10 cellular contexts compared by ENCODE assay signal in the genomic region with DNA sequence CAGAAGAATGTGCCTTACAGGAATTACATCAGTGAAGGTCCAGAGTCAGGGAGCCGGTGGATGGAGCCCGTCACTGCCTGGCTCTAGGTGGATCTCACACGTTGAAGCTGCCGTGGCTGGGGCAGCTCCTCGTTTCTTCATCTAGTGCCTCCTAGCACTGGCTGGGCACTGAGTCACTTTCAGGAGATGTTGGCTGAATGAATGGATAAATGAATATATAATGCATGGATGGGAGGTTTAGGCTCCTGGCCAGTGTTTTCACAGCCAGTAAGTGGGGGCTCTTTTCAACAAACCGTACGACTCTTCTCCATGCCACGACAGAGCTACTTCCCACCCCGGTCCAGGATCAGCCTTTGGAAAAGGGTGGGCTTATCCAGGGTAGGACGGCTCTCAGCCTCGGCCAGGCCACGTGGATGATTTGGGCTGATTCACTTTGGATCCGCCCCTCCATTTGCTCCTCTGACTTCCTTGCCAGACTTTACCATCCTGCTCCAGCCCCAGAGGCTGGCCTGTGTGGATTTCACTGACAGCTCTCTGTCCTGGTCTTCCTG. TPM values are rescaled to one million over a fixed set of nuclear protein-coding genes. Genes with fewer than 3 reads are reported as not detected.
DNase-seq lines count a peak whose midpoint lies in the region; ATAC-seq, FAIRE-seq and TF ChIP-seq lines count a peak whose summit lies in the region.
"Had no signal": no experiment of that assay in that cellular context is flagged by ENCODE, and none has a peak within 500 bp of the region (broad histone marks: within the 10 kb centered on the region; RNA-seq: fewer than 3 reads in every experiment).

No MANE protein-coding gene starts in this region.

- TF ChIP-seq POLR2A in HepG2 (IDR thresholded peaks at IDR 0.05; ENCODE audit: insufficient read depth in 1 of 2, low read depth in 2 of 2, low read length in 2 of 2) (no peak), uterus (IDR thresholded peaks at IDR 0.05) (no peak)

- no peaks in the 10 kb centered on the region for H3K36me3 Mint-ChIP-seq in activated naive CD8-positive, alpha-beta T cell
- H3K36me3 Mint-ChIP-seq in activated naive CD8-positive, alpha-beta T cell treated with anti-CD3 and anti-CD28 coated beads for 36 hours = no peaks in the 10 kb centered on the region
- H3K36me3 Mint-ChIP-seq in MCF 10A (ENCODE audit: insufficient read depth, unreplicated experiment) = peaks cover 15% of the 10 kb centered on the region

- H3K27ac ChIP-seq in HepG2 (ENCODE audit: extremely low read length, insufficient read depth, low read length) (no peak overlapping the region), uterus (peak overlapping the region; percentile 87 to 95)

- CTCF ChIA-PET in MCF 10A (lab: Yijun Ruan, JAX) = interaction anchor here (0.6 to 1.7 kb wide), 6 partner anchors 12 to 257 kb away, joined by 3 to 5 read pairs (median 4); no protein-coding TSS in a partner anchor
- CTCF ChIA-PET in HepG2 (lab: Yijun Ruan, JAX; ENCODE audit: low intra/inter-chr PET ratio, low total read pairs) = no interaction called here

- H3K27me3 ChIP-seq in HepG2 (ENCODE audit: control insufficient read depth in 1 of 2, insufficient read depth in 2 of 2, low read length in 2 of 2) (peaks cover 0 to 2% of the 10 kb centered on the region in 2 experiments; a peak in 2 of 5 replicates), uterus (no peaks in the 10 kb centered on the region)

- no peak for TF ChIP-seq EP300 in HepG2 (IDR thresholded peaks at IDR 0.05; ENCODE audit: low read depth in 2 of 2, low read length in 2 of 2)
- TF ChIP-seq EP300 in HepG2 (CRISPR knock-in tag; IDR thresholded peaks at IDR 0.05; ENCODE audit: borderline replicate concordance) = no peak

- H3K9me3 ChIP-seq in HepG2 (ENCODE audit: low read length) = no peaks in the 10 kb centered on the region
- no peaks in the 10 kb centered on the region for H3K9me3 ChIP-seq in uterus

- TF ChIP-seq RAD21 in HepG2 (CRISPR knock-in tag; IDR thresholded peaks at IDR 0.05) = no peak

- H3K4me2 ChIP-seq in HepG2 (ENCODE audit: low read depth, low read length) = peak overlapping the region; percentile 77

- H3K4me1 Mint-ChIP-seq in activated naive CD8-positive, alpha-beta T cell (ENCODE audit: low read depth) = peaks cover 16% of the 10 kb centered on the region
- peaks cover 5% of the 10 kb centered on the region for H3K4me1 Mint-ChIP-seq in activated naive CD8-positive, alpha-beta T cell treated with anti-CD3 and anti-CD28 coated beads for 36 hours
- peaks cover 44% of the 10 kb centered on the region for H3K4me1 Mint-ChIP-seq in MCF 10A (ENCODE audit: insufficient read depth, unreplicated experiment)

- peaks cover 57% of the 10 kb centered on the region for H3K4me1 ChIP-seq in HepG2 (ENCODE audit: insufficient read depth, low read length)
- H3K4me1 ChIP-seq in uterus = peaks cover 4 to 19% of the 10 kb centered on the region in 2 donors

- in situ Hi-C loops in HepG2 (cut with HindIII; ENCODE audit: extremely low pct_ligation_motif_present, low pct_unique_long_range_greater_than_20kb) = no loop called here

- H3K27me3 Mint-ChIP-seq in activated naive CD8-positive, alpha-beta T cell = peaks cover 10% of the 10 kb centered on the region
- H3K27me3 Mint-ChIP-seq in activated naive CD8-positive, alpha-beta T cell treated with anti-CD3 and anti-CD28 coated beads for 36 hours = peaks cover 26% of the 10 kb centered on the region
- no peaks in the 10 kb centered on the region for H3K27me3 Mint-ChIP-seq in MCF 10A (ENCODE audit: insufficient read depth, unreplicated experiment)

- POLR2A ChIA-PET in MCF 10A (lab: Yijun Ruan, JAX) = interaction anchor here (1.8 kb wide), 1 partner anchor 37 kb away, joined by 10 read pairs; no protein-coding TSS in a partner anchor
- POLR2A ChIA-PET in HepG2 (lab: Yijun Ruan, JAX) = no interaction called here

- no peak for FAIRE-seq in HepG2 (lab: Jason Lieb, UNC)

- H4K20me1 ChIP-seq in HepG2 (ENCODE audit: insufficient read depth, low read length) = peaks cover 8% of the 10 kb centered on the region

- peak overlapping the region; percentile 86 for H3K4me3 Mint-ChIP-seq in activated naive CD8-positive, alpha-beta T cell
- no peak overlapping the region for H3K4me3 Mint-ChIP-seq in activated naive CD8-positive, alpha-beta T cell treated with anti-CD3 and anti-CD28 coated beads for 36 hours
- H3K4me3 Mint-ChIP-seq in MCF 10A (ENCODE audit: unreplicated experiment) = peak overlapping the region; percentile 91

- TF ChIP-seq CTCF in MCF 10A (IDR thresholded peaks at IDR 0.05; ENCODE audit: unreplicated experiment) (no peak), HepG2 (CRISPR knock-in tag; IDR thresholded peaks at IDR 0.05) (no peak), uterus (IDR thresholded peaks at IDR 0.05) (no peak)

- ATAC-seq in HepG2 = peak; percentile 9; the same call in 1 of the 3 replicates

- BruUV-seq in MCF 10A (replicated peaks; lab: Mats Ljungman, UMichigan) (no TSS peak), HepG2 (replicated peaks; lab: Mats Ljungman, UMichigan) (no TSS peak)

- no peak overlapping the region for H3K9ac ChIP-seq in HepG2 (ENCODE audit: insufficient read depth, low read depth, low read length)

- WGBS in HepG2 (ENCODE audit: low lambda C conversion rate) = 46% methylated on average over 13 of the region's 13 CpGs

- H3K79me2 ChIP-seq in HepG2 (ENCODE audit: insufficient read depth, low read length) = peaks cover 2% of the 10 kb centered on the region

- no peaks in the 10 kb centered on the region for H3K36me3 ChIP-seq in HepG2 (replicated peaks in 1 of 2; ENCODE audit: control insufficient read depth in 1 of 2, insufficient read depth in 2 of 2, low read length in 2 of 2)
- H3K36me3 ChIP-seq in uterus = no peaks in the 10 kb centered on the region

- H3K27ac Mint-ChIP-seq in activated naive CD8-positive, alpha-beta T cell = no peak overlapping the region
- H3K27ac Mint-ChIP-seq in activated naive CD8-positive, alpha-beta T cell treated with anti-CD3 and anti-CD28 coated beads for 36 hours = no peak overlapping the region
- H3K27ac Mint-ChIP-seq in MCF 10A (ENCODE audit: low read depth, unreplicated experiment) = no peak overlapping the region

- peak overlapping the region in 1 of 3 experiments; percentile 13; a peak in 1 of 6 replicates for H3K4me3 ChIP-seq in HepG2 (replicated peaks in 1 of 3; ENCODE audit: insufficient read depth in 1 of 3, low read depth in 2 of 3, low read length in 3 of 3)
- peak overlapping the region in 1 of 2 donors; percentile 96 for H3K4me3 ChIP-seq in uterus

- peak overlapping the region; percentile 3 for H2AFZ ChIP-seq in HepG2 (ENCODE audit: low read length)

- intact Hi-C loops in MCF 10A (cut with micrococcal nuclease) (no loop called here), HepG2 (cut with micrococcal nuclease; ENCODE audit: unreplicated experiment) (no loop called here), uterus (cut with DNase I; ENCODE audit: low total_unique reads) (no loop called here)

- no peaks in the 10 kb centered on the region for H3K9me3 Mint-ChIP-seq in activated naive CD8-positive, alpha-beta T cell (ENCODE audit: low read depth)
- H3K9me3 Mint-ChIP-seq in activated naive CD8-positive, alpha-beta T cell treated with anti-CD3 and anti-CD28 coated beads for 36 hours = no peaks in the 10 kb centered on the region
- H3K9me3 Mint-ChIP-seq in MCF 10A (ENCODE audit: unreplicated experiment) = no peaks in the 10 kb centered on the region

- no peak for DNase-seq in activated naive CD8-positive, alpha-beta T cell treated with anti-CD3 and anti-CD28 coated beads for 36 hours
- DNase-seq in MCF 10A (ENCODE audit: unreplicated experiment) = peak; percentile 55
- no peak for DNase-seq in HepG2 (ENCODE audit: low spot score)
- DNase-seq in uterus = peak; percentile 62 to 63
- no peak for DNase-seq in DMS79 treated with DMSO at 0.1 percent for 48 hours (lab: John Stamatoyannopoulos, UW)
- no peak for DNase-seq in HuH-7 (ENCODE audit: low spot score)
- DNase-seq in SKM-1 (lab: John Stamatoyannopoulos, UW; ENCODE audit: unreplicated experiment) = no peak
- DNase-seq: activated CD4-positive, alpha-beta T cell treated with anti-CD3 and anti-CD28 coated beads, Interleukin-2, amount 50 U/mL, for 4 hours; MV-4-11 had no signal

TF ChIP-seq in HepG2, 621 proteins besides CTCF, POLR2A, EP300 and RAD21:
- TF ChIP-seq TP53 (CRISPR knock-in tag; conservative IDR thresholded peaks at IDR 0.05) = no peak
- no peak for TF ChIP-seq HOXA9 (CRISPR knock-in tag; IDR thresholded peaks at IDR 0.05; ENCODE audit: borderline replicate concordance)

RNA-seq across cellular contexts. Expression of a gene that starts 1.3 kb away (rescaled TPM):
- under 1 TPM; 0.80 to 0.84 TPM for total RNA-seq in activated naive CD8-positive, alpha-beta T cell treated with anti-CD3 and anti-CD28 coated beads for 36 hours
- total RNA-seq in MCF 10A (2022) (34.1 and 42.3 TPM in 2 replicates), HepG2 (2016; rRNA removed; fragmentation: Illumina TruSeq; extraction: Trizol) (3.4 and 3.8 TPM in 2 replicates), uterus (10 to 100 TPM; 26.1 to 82.6 (median 31.0) TPM)
- 1.1 and 1.3 TPM in 2 replicates for total RNA-seq in HepG2 (2016; cell fraction: cytosol; rRNA removed; fragmentation: Illumina TruSeq; extraction: Trizol; ENCODE audit: low read depth)
- total RNA-seq in HepG2 (2016; cell fraction: insoluble cytoplasmic fraction; rRNA removed; fragmentation: Illumina TruSeq; extraction: Trizol) = 3.2 and 3.8 TPM in 2 replicates
- total RNA-seq in HepG2 (2016; cell fraction: membrane; rRNA removed; fragmentation: Illumina TruSeq; extraction: Trizol) = 1.5 and 2.4 TPM in 2 replicates
- total RNA-seq in HepG2 (2016; cell fraction: nucleus; rRNA removed; fragmentation: Illumina TruSeq; extraction: Trizol) = 3.8 TPM in 2 replicates
- polyA plus RNA-seq in HepG2 (2011; rRNA removed) = 4.6 and 5.3 TPM in 2 replicates
- 1.9 and 2.4 TPM in 2 replicates for polyA plus RNA-seq in HepG2 (2011; cell fraction: cytosol; rRNA removed)
- 6.3 and 6.6 TPM in 2 replicates for polyA plus RNA-seq in HepG2 (2011; cell fraction: nucleus; rRNA removed)
- polyA plus RNA-seq in HepG2 (2012) = 3.7 and 4.6 TPM in 2 replicates
- 0.45 and 0.58 TPM in 2 replicates for polyA plus RNA-seq in HepG2 (2016; cell fraction: cytosol; fragmentation: Illumina TruSeq; extraction: Trizol; ENCODE audit: low read depth)
- polyA plus RNA-seq in HepG2 (2016; cell fraction: insoluble cytoplasmic fraction; fragmentation: Illumina TruSeq; extraction: Trizol; ENCODE audit: low read depth) = 4.5 and 5.7 TPM in 2 replicates
- polyA plus RNA-seq in HepG2 (2016; cell fraction: membrane; fragmentation: Illumina TruSeq; extraction: Trizol; ENCODE audit: low read depth) = 0.58 and 1.3 TPM in 2 replicates
- 4.4 and 5.5 TPM in 2 replicates for polyA plus RNA-seq in HepG2 (2016; cell fraction: nucleus; fragmentation: Illumina TruSeq; extraction: Trizol; ENCODE audit: insufficient read depth, low read depth)
- polyA minus RNA-seq in HepG2 (2011; rRNA and poly(A)+ RNA removed; ENCODE audit: low replicate concordance) = 6.5 and 8.9 TPM in 2 replicates
- 4.5 and 5.0 TPM in 2 replicates for polyA minus RNA-seq in HepG2 (2011; cell fraction: cytosol; rRNA and poly(A)+ RNA removed)
- polyA minus RNA-seq in HepG2 (2011; cell fraction: nucleus; rRNA and poly(A)+ RNA removed) = 4.5 and 4.7 TPM in 2 replicates

Comparison
In these comparisons a context has a peak if more than half of its experiments do, and no peak if none do; other contexts are left out.
1. DNase-seq: peak in MCF 10A (single experiment) and uterus (2 of 2); none in activated naive CD8-positive, alpha-beta T cell treated with anti-CD3 and anti-CD28 coated beads for 36 hours (single experiment), HepG2 (single experiment), DMS79 treated with DMSO at 0.1 percent for 48 hours (single experiment), HuH-7 (single experiment) and SKM-1 (single experiment).